Comparison of ENCODE assay signal across 8 cellular contexts in the genomic region with DNA sequence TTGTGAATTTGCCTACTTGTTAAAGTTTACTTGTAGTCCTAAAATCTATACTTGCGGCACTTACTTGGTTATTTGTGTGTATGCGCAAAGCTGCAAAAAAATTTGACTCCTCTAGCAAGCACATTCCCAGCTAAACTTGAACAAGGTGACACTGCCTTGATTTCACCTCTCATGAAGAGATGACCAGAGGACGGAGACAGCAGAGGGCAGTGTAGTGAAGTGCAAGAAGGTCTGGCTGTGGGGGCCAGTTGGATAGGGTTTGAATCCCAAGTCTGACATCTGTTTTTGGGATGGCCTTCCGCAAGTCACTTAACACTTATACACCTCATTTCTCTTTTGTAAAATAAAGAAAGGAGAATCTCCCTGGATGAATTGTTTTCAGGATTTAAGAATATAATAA. TPM values are rescaled to one million over a fixed set of nuclear protein-coding genes. Genes with fewer than 3 reads are reported as not detected.
DNase-seq lines count a peak whose midpoint lies in the region; ATAC-seq and TF ChIP-seq lines count a peak whose summit lies in the region.

No MANE protein-coding gene starts in this region.

- no peaks in the 10 kb centered on the region for H3K27me3 ChIP-seq in upper lobe of right lung
- no peaks in the 10 kb centered on the region for H3K27me3 ChIP-seq in gastroesophageal sphincter

- H3K4me1 Mint-ChIP-seq in stimulated activated naive CD8-positive, alpha-beta T cell treated with anti-CD3 and anti-CD28 coated beads, Interleukin-15, amount 100 ng/mL, for 72 hours, result peaks cover 69% of the 10 kb centered on the region

- no peak for ATAC-seq in stimulated activated naive CD8-positive, alpha-beta T cell treated with anti-CD3 and anti-CD28 coated beads, Interleukin-15, Interleukin-2, amounts not matched to agents 100 U/mL and 50 U/mL, for 24 hours
- no peak for ATAC-seq in stimulated activated naive CD8-positive, alpha-beta T cell treated with anti-CD3 and anti-CD28 coated beads, Interleukin-15, amount 100 ng/mL, for 72 hours
- ATAC-seq in upper lobe of right lung, result peak; percentile 26
- ATAC-seq in gastroesophageal sphincter, result no peak

- H3K27ac ChIP-seq in upper lobe of right lung, result no peak overlapping the region
- H3K27ac ChIP-seq in gastroesophageal sphincter, result no peak overlapping the region

- no peaks in the 10 kb centered on the region for H3K9me3 Mint-ChIP-seq in stimulated activated naive CD8-positive, alpha-beta T cell treated with anti-CD3 and anti-CD28 coated beads, Interleukin-15, amount 100 ng/mL, for 72 hours

- H3K9me3 ChIP-seq in upper lobe of right lung (no peaks in the 10 kb centered on the region), gastroesophageal sphincter (no peaks in the 10 kb centered on the region)

- H3K4me1 ChIP-seq in upper lobe of right lung (peaks cover 4% of the 10 kb centered on the region), gastroesophageal sphincter (peaks cover under 1 to 80% (median 3%) of the 10 kb centered on the region in 3 donors)

- TF ChIP-seq EP300 in gastroesophageal sphincter (IDR thresholded peaks at IDR 0.05), result no peak

- TF ChIP-seq CTCF in foreskin fibroblast (IDR thresholded peaks at IDR 0.05; ENCODE audit: low read depth, low read length), result peak; percentile 17
- TF ChIP-seq CTCF in upper lobe of right lung (IDR thresholded peaks at IDR 0.05), result no peak
- peak in 1 of 4 experiments; percentile 16 for TF ChIP-seq CTCF in gastroesophageal sphincter (IDR thresholded peaks at IDR 0.05)

- DNase-seq in stimulated activated naive CD8-positive, alpha-beta T cell treated with anti-CD3 and anti-CD28 coated beads, Interleukin-15, Interleukin-2, amounts not matched to agents 100 U/mL and 50 U/mL, for 24 hours, result peak; percentile 13
- DNase-seq in stimulated activated naive CD8-positive, alpha-beta T cell treated with anti-CD3 and anti-CD28 coated beads, Interleukin-15, amount 100 ng/mL, for 72 hours, result no peak
- DNase-seq in OCI-M1 (lab: John Stamatoyannopoulos, UW) (peak; percentile 11), foreskin fibroblast (peak in 1 of 2 donors; percentile 16), upper lobe of right lung (no peak), germinal center (ENCODE audit: low spot score) (no peak)
- no peak for DNase-seq in activated naive CD4-positive, alpha-beta T cell (lab: John Stamatoyannopoulos, UW)

- no peak for TF ChIP-seq POLR2A in gastroesophageal sphincter (IDR thresholded peaks at IDR 0.05)

- peak overlapping the region in 1 of 2 donors; percentile 40 for H3K4me3 Mint-ChIP-seq in stimulated activated naive CD8-positive, alpha-beta T cell treated with anti-CD3 and anti-CD28 coated beads, Interleukin-15, amount 100 ng/mL, for 72 hours

- H3K27ac Mint-ChIP-seq in stimulated activated naive CD8-positive, alpha-beta T cell treated with anti-CD3 and anti-CD28 coated beads, Interleukin-15, amount 100 ng/mL, for 72 hours, result no peak overlapping the region

- H3K36me3 ChIP-seq in upper lobe of right lung (no peaks in the 10 kb centered on the region), gastroesophageal sphincter (no peaks in the 10 kb centered on the region)

- H3K27me3 Mint-ChIP-seq in stimulated activated naive CD8-positive, alpha-beta T cell treated with anti-CD3 and anti-CD28 coated beads, Interleukin-15, amount 100 ng/mL, for 72 hours, result no peaks in the 10 kb centered on the region

- no peak overlapping the region for H3K4me3 ChIP-seq in foreskin fibroblast (ENCODE audit: low read depth in 1 of 2, low read length in 2 of 2)
- no peak overlapping the region for H3K4me3 ChIP-seq in upper lobe of right lung
- no peak overlapping the region for H3K4me3 ChIP-seq in gastroesophageal sphincter

- 71 to 88% methylated on average over 4 of the region's 4 CpGs for WGBS in gastroesophageal sphincter (ENCODE audit: low coverage in 1 of 2), 2 donors

- intact Hi-C loops in upper lobe of right lung (cut with DNase I), result no loop called here

RNA-seq across cellular contexts. Expression of a gene that starts 15.7 kb away (rescaled TPM):
- total RNA-seq in upper lobe of right lung, result 46.7 TPM
- 100 to 1,000 TPM in 2 of 4 donors, 10 to 100 TPM in 2; 75.0 to 119 (median 107) TPM for total RNA-seq in gastroesophageal sphincter

Comparison
In these comparisons a context has a peak if more than half of its experiments do, and no peak if none do; other contexts are left out.
1. DNase-seq: peak in stimulated activated naive CD8-positive, alpha-beta T cell treated with anti-CD3 and anti-CD28 coated beads, Interleukin-15, Interleukin-2, amounts not matched to agents 100 U/mL and 50 U/mL, for 24 hours (single experiment) and OCI-M1 (single experiment); none in stimulated activated naive CD8-positive, alpha-beta T cell treated with anti-CD3 and anti-CD28 coated beads, Interleukin-15, amount 100 ng/mL, for 72 hours (0 of 2), upper lobe of right lung (single experiment), germinal center (single experiment) and activated naive CD4-positive, alpha-beta T cell (0 of 4).